23 cellular contexts compared by ENCODE assay signal in genomic region chr3:138259126-138259525, GRCh38.
"Had no signal": no experiment of that assay in that cellular context is flagged by ENCODE, and none has a peak within 500 bp of the region (broad histone marks: within the 10 kb centered on the region; RNA-seq: fewer than 3 reads in every experiment).

No MANE protein-coding gene starts in this region.

- H3K27me3 ChIP-seq: colonic mucosa, dorsolateral prefrontal cortex, esophagus muscularis mucosa, esophagus squamous epithelium, foreskin keratinocyte, gastrocnemius medialis, gastroesophageal sphincter, heart left ventricle, heart right ventricle had no signal

- H3K27ac ChIP-seq: colonic mucosa, coronary artery, dorsolateral prefrontal cortex, epithelial cell of prostate, esophagus muscularis mucosa, esophagus squamous epithelium, foreskin keratinocyte, gastrocnemius medialis, gastroesophageal sphincter, heart left ventricle, heart right ventricle had no signal

- H3K4me1 ChIP-seq: colonic mucosa, esophagus muscularis mucosa, esophagus squamous epithelium, gastroesophageal sphincter, heart left ventricle, heart right ventricle had no signal

- H3K36me3 ChIP-seq: colonic mucosa had no signal

- DNase-seq: colonic mucosa; cortex of kidney; dermis blood vessel endothelial cell; dorsolateral prefrontal cortex; effector CD4-positive, alpha-beta T cell; effector CD8-positive, alpha-beta T cell; effector memory CD4-positive, alpha-beta T cell; effector memory CD8-positive, alpha-beta T cell; endodermal cell; erythroblast; esophagus squamous epithelium; foreskin fibroblast; foreskin keratinocyte; foreskin melanocyte; gastrocnemius medialis; glutamatergic neuron; head of caudate nucleus; heart left ventricle; heart right ventricle had no signal

- H3K4me3 ChIP-seq: colonic mucosa, coronary artery, dorsolateral prefrontal cortex, esophagus muscularis mucosa, esophagus squamous epithelium, gastrocnemius medialis, gastroesophageal sphincter, heart left ventricle, heart right ventricle had no signal

- H3K9me3 ChIP-seq: colonic mucosa, esophagus muscularis mucosa, esophagus squamous epithelium, gastrocnemius medialis, gastroesophageal sphincter, heart left ventricle, heart right ventricle had no signal
